Comparison of ENCODE assay signal across 1 cellular context in the genomic region with DNA sequence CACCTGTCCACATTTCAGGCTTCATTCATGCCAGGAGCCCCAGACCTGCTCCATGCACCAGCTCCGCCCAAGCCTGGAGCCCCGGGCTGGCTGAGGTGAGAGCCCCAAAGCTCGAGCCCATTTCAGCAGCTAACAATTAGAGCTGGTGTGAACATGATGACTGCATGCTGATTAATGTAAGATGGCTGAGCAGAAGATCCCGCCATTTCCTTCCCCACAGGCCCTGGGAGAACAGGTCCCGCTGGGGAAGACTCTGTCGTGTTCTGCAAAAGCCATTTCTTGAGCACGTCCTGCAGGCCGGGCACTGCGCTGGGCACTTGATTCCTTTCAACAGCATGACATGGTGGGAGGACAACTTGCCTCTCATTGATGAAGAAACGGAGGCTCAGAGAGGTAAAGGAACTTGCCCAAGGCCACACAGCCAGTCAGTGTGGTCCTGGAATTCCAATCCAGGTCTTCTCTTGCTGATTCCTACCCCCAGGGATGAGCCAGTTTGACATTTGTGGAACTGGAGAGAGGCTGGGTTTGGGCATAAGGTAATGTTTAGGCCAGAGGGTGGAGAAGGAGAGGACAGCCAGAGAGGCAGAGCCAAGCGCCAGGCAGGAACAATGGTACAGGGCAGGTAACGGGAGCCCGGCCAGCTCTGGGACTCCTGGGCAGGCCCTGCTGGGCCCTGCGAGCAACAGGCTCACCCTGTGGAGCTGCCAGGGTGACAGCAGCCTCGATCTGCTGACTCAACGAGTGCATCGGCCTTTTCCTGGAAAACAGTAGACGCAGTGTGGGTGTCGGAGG.
TF ChIP-seq lines count a peak whose summit lies in the region.

No MANE protein-coding gene starts in this region.

TF ChIP-seq in IMR-90, 13 proteins besides CTCF, POLR2A, EP300 and RAD21:
- no peak for TF ChIP-seq MXI1 (IDR thresholded peaks at IDR 0.05; ENCODE audit: borderline replicate concordance, low read depth, low read length)
- 0 out of 2 replicates have a peak, but pooled peaks have one; percentile 12 for TF ChIP-seq MAFK (IDR thresholded peaks at IDR 0.05; ENCODE audit: low read depth, low read length)
